In genomic region chr6:52937908-52938307, GRCh38 we compare ENCODE assay signal across 28 cellular contexts. TPM values are rescaled to one million over a fixed set of nuclear protein-coding genes. Genes with fewer than 3 reads are reported as not detected.
A peak's percentile ranks its signal among the peaks of the same experiment; 100 is the strongest.
DNase-seq lines count a peak whose midpoint lies in the region; ATAC-seq, FAIRE-seq and TF ChIP-seq lines count a peak whose summit lies in the region.
"Had no signal": no experiment of that assay in that cellular context is flagged by ENCODE, and none has a peak within 500 bp of the region (broad histone marks: within the 10 kb centered on the region; RNA-seq: fewer than 3 reads in every experiment).

No MANE protein-coding gene starts in this region.

- ATAC-seq in heart left ventricle (no peak), GM21528 (IDR thresholded peaks at IDR 0.05; ENCODE audit: low FRiP score, unreplicated experiment) (no peak)
- ATAC-seq: activated naive CD8-positive, alpha-beta T cell treated with anti-CD3 and anti-CD28 coated beads, Interleukin-2, amount 50 U/mL, for 24 hours; activated T-helper 17 cell treated with anti-CD3 and anti-CD28 coated beads, Interleukin-2, amount 50 U/mL, for 72 hours; effector memory CD8-positive, alpha-beta T cell; foreskin keratinocyte; HCT116; left colon; mucosa of descending colon; right cardiac atrium; T-helper 17 cell had no signal

- H3K27ac ChIP-seq in heart left ventricle: no peak overlapping the region
- H3K27ac ChIP-seq: foreskin keratinocyte, HL-60 had no signal

- DNase-seq in ACHN (peak; percentile 76), H54 (ENCODE audit: insufficient read length, low spot score) (peak; percentile 26), astrocyte of the hippocampus (ENCODE audit: low read depth, low spot score) (peak; percentile 43), glomerular visceral epithelial cell (ENCODE audit: extremely low spot score) (peak; percentile 85), NCI-H226 (no peak), heart left ventricle (no peak), superior temporal gyrus (ENCODE audit: extremely low spot score) (no peak)
- DNase-seq: activated B cell treated with CpG ODN at 0.5 μM for 24 hours; activated CD8-positive, alpha-beta memory T cell treated with anti-CD3 and anti-CD28 coated beads for 24 hours; activated naive CD8-positive, alpha-beta T cell treated with anti-CD3 and anti-CD28 coated beads, Interleukin-2, amount 50 U/mL, for 24 hours; CD4-positive, alpha-beta T cell; DND-41; effector memory CD8-positive, alpha-beta T cell; foreskin keratinocyte; left colon; mucosa of descending colon; NCI-H2081; NCI-H524; right cardiac atrium; stimulated activated naive CD4-positive, alpha-beta T cell treated with Interleukin-2 at 50 U/mL for 16 hours; T-helper 17 cell had no signal

- no peaks in the 10 kb centered on the region for H3K9me3 ChIP-seq in heart left ventricle
- H3K9me3 ChIP-seq: mucosa of descending colon had no signal

- TF ChIP-seq POLR2A in H54 (IDR thresholded peaks at IDR 0.05; ENCODE audit: low read depth, low read length) (no peak), heart left ventricle (IDR thresholded peaks at IDR 0.05) (no peak)

- 56 to 87% (median 77%) methylated on average over 2 of the region's 2 CpGs for WGBS in heart left ventricle, 4 donors

- no peaks in the 10 kb centered on the region for H3K36me3 ChIP-seq in heart left ventricle

- no peak for TF ChIP-seq CTCF in heart left ventricle (IDR thresholded peaks at IDR 0.05)

- in situ Hi-C loops in ACHN (cut with HindIII; ENCODE audit: low pct_ligation_motif_present, low pct_unique_long_range_greater_than_20kb, low sequenced_read_pairs): no loop called here

- no peak overlapping the region for H3K4me3 ChIP-seq in heart left ventricle
- H3K4me3 ChIP-seq: mucosa of descending colon had no signal

- FAIRE-seq in H54 (lab: Jason Lieb, UNC): peak; percentile 15
- FAIRE-seq: GM19239 had no signal

- intact Hi-C loops in heart left ventricle (cut with DNase I): no loop called here

- H3K27me3 ChIP-seq in heart left ventricle: peaks cover 0 to 8% (median 0%) of the 10 kb centered on the region in 9 donors

- no peaks in the 10 kb centered on the region for H3K4me1 ChIP-seq in heart left ventricle
- H3K4me1 ChIP-seq: foreskin keratinocyte had no signal

RNA-seq across cellular contexts. Expression of gene GSTA3, which starts 28.4 kb away (rescaled TPM):
- not detected for total RNA-seq in heart left ventricle
- not detected for polyA plus RNA-seq in heart left ventricle
- total RNA-seq: A673; activated B cell treated with CpG ODN at 0.5 μM for 24 hours; activated T-helper 17 cell treated with anti-CD3 and anti-CD28 coated beads, Interleukin-2, amount 50 U/mL, for 72 hours; CD4-positive, alpha-beta T cell; foreskin keratinocyte; left colon; mucosa of descending colon; OCI-LY7; right cardiac atrium; T-helper 17 cell had no signal
- polyA plus RNA-seq: foreskin keratinocyte, right cardiac atrium had no signal

RNA-seq across cellular contexts. Expression of gene GSTA4, which starts 57.2 kb away (rescaled TPM):
- total RNA-seq in heart left ventricle: 10 to 100 TPM in 8 of 9 donors, 1 to 10 TPM in 1; 8.5 to 17.0 (median 12.5) TPM
- 10 to 100 TPM in 1 of 2 donors, 1 to 10 TPM in 1; 9.8 to 10.5 TPM for polyA plus RNA-seq in heart left ventricle

Comparison
In these comparisons a context has a peak if more than half of its experiments do, and no peak if none do; other contexts are left out.
1. DNase-seq: peak in ACHN (single experiment), H54 (single experiment), astrocyte of the hippocampus (single experiment) and glomerular visceral epithelial cell (single experiment); none in NCI-H226 (single experiment), heart left ventricle (0 of 5) and superior temporal gyrus (single experiment).